Comparison of ENCODE assay signal across 8 cellular contexts in the genomic region with DNA sequence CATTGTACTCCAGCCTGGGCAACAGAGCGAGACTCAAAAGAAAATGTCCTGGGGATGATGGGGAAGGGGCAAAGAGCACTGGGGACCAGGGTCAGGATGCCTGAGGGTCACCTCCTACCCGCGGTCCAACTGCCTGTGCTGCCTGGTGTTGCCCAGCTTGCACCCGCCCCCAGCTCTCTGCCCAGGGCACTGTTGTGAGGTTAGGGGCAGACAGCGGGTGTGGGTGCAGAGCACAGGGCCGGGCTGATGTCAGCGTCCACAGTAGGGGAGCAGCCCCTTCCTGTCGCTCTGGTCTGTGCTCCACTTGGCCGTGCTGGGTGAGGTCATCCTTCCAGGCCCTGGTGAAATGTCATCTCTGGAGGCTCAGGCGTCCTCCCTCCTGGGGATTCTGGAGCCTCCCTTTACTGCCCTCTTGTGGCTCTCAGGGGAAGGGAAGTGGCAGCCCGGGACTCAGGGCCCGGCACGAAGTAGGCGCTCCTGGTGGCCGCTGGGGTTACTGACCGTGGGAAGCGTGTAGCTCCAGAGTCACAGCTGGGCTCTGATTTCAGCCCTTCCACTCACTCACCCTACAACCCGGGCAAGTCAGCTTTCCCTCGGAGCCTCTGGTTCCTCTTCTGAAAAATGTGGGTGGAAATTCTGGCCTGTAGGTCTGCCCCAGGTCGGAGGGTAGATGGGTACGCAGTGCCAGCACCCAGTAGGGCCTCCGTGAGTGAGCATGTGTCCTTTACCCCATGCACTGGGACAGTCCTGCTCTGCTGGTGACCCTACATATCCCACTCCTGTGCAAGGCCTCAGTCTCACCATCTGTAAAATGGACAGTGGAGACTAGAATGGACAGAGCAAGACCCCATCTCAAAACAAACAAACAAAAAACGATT. TPM values are rescaled to one million over a fixed set of nuclear protein-coding genes. Genes with fewer than 3 reads are reported as not detected.
DNase-seq lines count a peak whose midpoint lies in the region; ATAC-seq and TF ChIP-seq lines count a peak whose summit lies in the region.

No MANE protein-coding gene starts in this region.

- no peak overlapping the region for H3K4me3 Mint-ChIP-seq in Calu3 (ENCODE audit: low read depth, unreplicated experiment)

- no peak overlapping the region for H3K9ac ChIP-seq in KMS-11

- H3K36me3 Mint-ChIP-seq in Calu3 (ENCODE audit: insufficient read depth, unreplicated experiment) = no peaks in the 10 kb centered on the region

- H3K27ac Mint-ChIP-seq in Calu3 (ENCODE audit: unreplicated experiment) = no peak overlapping the region

- intact Hi-C loops in Calu3 (cut with micrococcal nuclease; ENCODE audit: unreplicated experiment) = no loop called here
- intact Hi-C loops in tibial artery (cut with DNase I; ENCODE audit: low total_unique reads) = no loop called here

- peaks cover 20% of the 10 kb centered on the region for H3K4me1 Mint-ChIP-seq in Calu3 (ENCODE audit: low read depth, unreplicated experiment)

- H3K4me2 ChIP-seq in KMS-11 (no peak overlapping the region), osteoblast (ENCODE audit: insufficient read depth, low read length) (peak overlapping the region; percentile 31)

- H3K9me3 ChIP-seq in osteoblast (ENCODE audit: low read depth, low read length) (no peaks in the 10 kb centered on the region), tibial artery (no peaks in the 10 kb centered on the region)

- H3K9me3 Mint-ChIP-seq in Calu3 (ENCODE audit: low read depth, unreplicated experiment) = no peaks in the 10 kb centered on the region

- H3K4me3 ChIP-seq in KMS-11 (IDR thresholded peaks at IDR 0.05; ENCODE audit: insufficient read depth, low read depth, low read length) (no peak overlapping the region), foreskin fibroblast (ENCODE audit: low read depth in 1 of 2, low read length in 2 of 2) (no peak overlapping the region), osteoblast (ENCODE audit: insufficient read depth, low read length) (no peak overlapping the region), tibial artery (no peak overlapping the region)

- no peak overlapping the region for H3K27ac ChIP-seq in KMS-11
- peak overlapping the region; percentile 30 for H3K27ac ChIP-seq in osteoblast (ENCODE audit: low read depth, low read length)
- H3K27ac ChIP-seq in tibial artery = no peak overlapping the region

- H3K27me3 ChIP-seq in KMS-11 (ENCODE audit: insufficient read depth, low read depth) (peaks cover 6% of the 10 kb centered on the region; the same call in 1 of the 2 replicates), osteoblast (ENCODE audit: insufficient read depth, low read length) (no peaks in the 10 kb centered on the region), tibial artery (peaks cover 0 to 7% of the 10 kb centered on the region in 2 donors)

- no peaks in the 10 kb centered on the region for H3K79me2 ChIP-seq in KMS-11 (ENCODE audit: insufficient read depth, low read depth)
- H3K79me2 ChIP-seq in osteoblast (ENCODE audit: insufficient read depth, low read length) = no peaks in the 10 kb centered on the region

- H2AFZ ChIP-seq in KMS-11 (ENCODE audit: low read depth) = no peak overlapping the region
- H2AFZ ChIP-seq in osteoblast (ENCODE audit: low read length) = peak overlapping the region; percentile 11

- H3K27me3 Mint-ChIP-seq in Calu3 (ENCODE audit: unreplicated experiment) = peaks cover 49% of the 10 kb centered on the region

- TF ChIP-seq CTCF in Calu3 (IDR thresholded peaks at IDR 0.05; ENCODE audit: unreplicated experiment) (peak; percentile 96), KMS-11 (conservative IDR thresholded peaks at IDR 0.05; ENCODE audit: low read depth, low read length) (peak; percentile 63), foreskin fibroblast (IDR thresholded peaks at IDR 0.05; ENCODE audit: low read depth, low read length) (peak; percentile 100), osteoblast (IDR thresholded peaks at IDR 0.05; ENCODE audit: extremely low read depth, low read depth, low read length) (peak; percentile 100), tibial artery (IDR thresholded peaks at IDR 0.05) (peak; percentile 77 to 79)

- peak; percentile 40 for ATAC-seq in GM21447 (IDR thresholded peaks at IDR 0.05; ENCODE audit: unreplicated experiment)

- CTCF ChIA-PET in Calu3 (lab: Charles Lee) = interaction anchor here (0.6 to 1.4 kb wide), 16 partner anchors 10 to 691 kb away, joined by 3 to 7 read pairs (median 4); a partner anchor contains a TSS

- peak; percentile 92 for DNase-seq in Calu3
- peak; percentile 94 for DNase-seq in SHP77 treated with DMSO at 0.1 percent for 48 hours (lab: John Stamatoyannopoulos, UW)
- peak; percentile 93 for DNase-seq in activated effector memory CD4-positive, alpha-beta T cell treated with anti-CD3 and anti-CD28 coated beads, Interleukin-2, amount 50 U/mL, for 16 hours
- peak; percentile 91 to 95 for DNase-seq in foreskin fibroblast
- DNase-seq in osteoblast (ENCODE audit: insufficient read length, low spot score, missing footprints) = peak; percentile 99
- DNase-seq in tibial artery = peak; percentile 79 to 83

- no TSS peak for BruUV-seq in Calu3 (replicated peaks; lab: Mats Ljungman, UMichigan)

- H3K4me1 ChIP-seq in KMS-11 (ENCODE audit: low read depth, poor library complexity, severe bottlenecking) (peaks cover 4% of the 10 kb centered on the region), osteoblast (ENCODE audit: insufficient read depth, low read length) (peaks cover 14% of the 10 kb centered on the region), tibial artery (peaks cover 0 to 5% (median 0%) of the 10 kb centered on the region in 4 donors)

- H3K36me3 ChIP-seq in KMS-11 (ENCODE audit: insufficient read depth) = no peaks in the 10 kb centered on the region
- H3K36me3 ChIP-seq in osteoblast (ENCODE audit: insufficient read depth, low read length) = no peaks in the 10 kb centered on the region
- H3K36me3 ChIP-seq in tibial artery = no peaks in the 10 kb centered on the region

- H4K20me1 ChIP-seq in KMS-11 (ENCODE audit: insufficient read depth) = no peaks in the 10 kb centered on the region
- no peaks in the 10 kb centered on the region for H4K20me1 ChIP-seq in osteoblast (ENCODE audit: insufficient read depth, low read length)

RNA-seq across cellular contexts. Expression of a gene that starts 17.3 kb away (rescaled TPM):
- total RNA-seq in Calu3 (2022) (12.5 and 14.1 TPM in 2 replicates), osteoblast (13.0 and 14.8 TPM in 2 replicates)
